1 cellular context compared by ENCODE assay signal in the genomic region with DNA sequence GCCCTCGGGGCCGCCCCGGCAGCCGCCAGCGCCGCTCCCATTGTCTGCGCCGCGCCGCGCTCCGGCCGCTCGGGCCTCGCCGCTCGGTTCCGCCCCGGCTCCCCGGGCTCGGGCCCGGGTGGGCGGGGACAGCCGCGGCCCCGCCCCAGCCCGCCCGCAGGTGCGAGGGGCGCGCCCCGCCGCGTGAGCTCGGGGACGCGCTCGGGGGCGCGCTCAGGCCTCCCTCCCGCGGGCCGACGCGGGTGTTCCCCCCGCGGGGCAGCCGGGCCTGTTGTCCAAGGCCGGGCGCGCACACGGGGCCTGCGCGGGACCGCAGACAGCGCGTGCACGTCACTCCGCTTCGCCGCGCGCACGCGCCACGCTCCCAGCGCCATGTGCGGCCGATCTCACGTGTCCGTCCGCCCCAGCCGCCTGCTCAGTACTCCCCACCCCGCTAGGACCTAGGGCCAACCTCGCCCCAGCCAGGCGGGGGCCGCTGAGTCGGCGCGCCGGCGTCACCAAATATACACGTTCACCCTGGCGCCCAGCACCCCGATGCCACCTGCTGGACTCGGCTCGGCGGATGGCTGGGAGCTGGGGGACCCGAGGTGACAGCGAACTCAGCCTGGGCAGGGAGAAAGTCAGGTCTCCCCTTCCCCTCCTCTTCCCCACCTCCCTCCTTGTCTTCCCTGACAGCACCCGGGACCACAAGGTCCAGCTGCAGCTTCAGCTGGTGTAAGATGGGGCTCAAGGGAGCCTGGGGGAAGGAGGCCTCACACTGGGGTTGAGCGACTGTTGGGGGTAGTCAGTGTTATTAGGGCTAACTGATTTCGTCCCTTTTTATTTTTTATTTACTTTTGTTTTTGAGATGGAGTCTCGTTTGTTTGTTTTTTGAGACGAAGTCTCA.
TF ChIP-seq lines count a peak whose summit lies in the region.

No MANE protein-coding gene starts in this region.

TF ChIP-seq in GM12878, 131 proteins besides CTCF, POLR2A, EP300 and RAD21 (continued from another document):
- TF ChIP-seq, protein P1, sequence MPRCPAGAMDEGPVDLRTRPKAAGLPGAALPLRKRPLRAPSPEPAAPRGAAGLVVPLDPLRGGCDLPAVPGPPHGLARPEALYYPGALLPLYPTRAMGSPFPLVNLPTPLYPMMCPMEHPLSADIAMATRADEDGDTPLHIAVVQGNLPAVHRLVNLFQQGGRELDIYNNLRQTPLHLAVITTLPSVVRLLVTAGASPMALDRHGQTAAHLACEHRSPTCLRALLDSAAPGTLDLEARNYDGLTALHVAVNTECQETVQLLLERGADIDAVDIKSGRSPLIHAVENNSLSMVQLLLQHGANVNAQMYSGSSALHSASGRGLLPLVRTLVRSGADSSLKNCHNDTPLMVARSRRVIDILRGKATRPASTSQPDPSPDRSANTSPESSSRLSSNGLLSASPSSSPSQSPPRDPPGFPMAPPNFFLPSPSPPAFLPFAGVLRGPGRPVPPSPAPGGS (IDR thresholded peaks at IDR 0.05; ENCODE audit: borderline replicate concordance, insufficient read depth, low read depth, low read length, poor library complexity, severe bottlenecking) = no peak
- TF ChIP-seq SMC3 (IDR thresholded peaks at IDR 0.05; ENCODE audit: borderline replicate concordance, low read length) = no peak
- no peak for TF ChIP-seq STAT3 (IDR thresholded peaks at IDR 0.05; ENCODE audit: low read depth, low read length)
- TF ChIP-seq CHD1 (IDR thresholded peaks at IDR 0.05; ENCODE audit: low read depth, low read length) = no peak
- peak; percentile 46; the same call in 1 of the 2 replicates for TF ChIP-seq ZNF207 (IDR thresholded peaks at IDR 0.05; ENCODE audit: borderline replicate concordance)
- TF ChIP-seq SIN3A (IDR thresholded peaks at IDR 0.05; ENCODE audit: low read depth, low read length) = no peak; the same call in 1 of the 2 replicates
- TF ChIP-seq SMARCA5 (IDR thresholded peaks at IDR 0.05) = 0 out of 2 replicates have a peak, but pooled peaks have one; percentile 19
- peak; percentile 98 to 100 for TF ChIP-seq BHLHE40 (IDR thresholded peaks at IDR 0.05; ENCODE audit: borderline replicate concordance in 1 of 2, low read depth in 2 of 2, low read length in 1 of 2)
- TF ChIP-seq MEF2B (IDR thresholded peaks at IDR 0.05; ENCODE audit: partially characterized antibody, poor library complexity, severe bottlenecking) = peak; percentile 84
- TF ChIP-seq CHD2 (IDR thresholded peaks at IDR 0.05; ENCODE audit: borderline replicate concordance, low read depth, low read length) = 0 out of 2 replicates have a peak, but pooled peaks have one; percentile 33
